35 cellular contexts compared by ENCODE assay signal in genomic region chr19:35863018-35863417, GRCh38. TPM values are rescaled to one million over a fixed set of nuclear protein-coding genes. Genes with fewer than 3 reads are reported as not detected.
"Had no signal": no experiment of that assay in that cellular context is flagged by ENCODE, and none has a peak within 500 bp of the region (broad histone marks: within the 10 kb centered on the region; RNA-seq: fewer than 3 reads in every experiment).

No MANE protein-coding gene starts in this region.

- H3K36me3 Mint-ChIP-seq: mesothelial cell of epicardium had no signal

- H3K9me3 Mint-ChIP-seq: dendritic cell treated with granulocyte-macrophage colony-stimulating factor and Interleukin-4, amounts not matched to agents 40 ng/mL and 50 ng/mL, for 4 days; effector memory CD8-positive, alpha-beta T cell; endodermal cell; mesothelial cell of epicardium had no signal

- ATAC-seq: effector memory CD8-positive, alpha-beta T cell; esophagus mucosa; gastrocnemius medialis; left cardiac atrium; left lung; left ventricle myocardium superior; lower lobe of right lung; mucosa of descending colon had no signal

- DNase-seq: colonic mucosa; cortex of kidney; effector CD8-positive, alpha-beta T cell; effector memory CD8-positive, alpha-beta T cell; erythroblast; esophagus squamous epithelium; foreskin fibroblast; foreskin melanocyte; gastrocnemius medialis; glutamatergic neuron; head of caudate nucleus; heart right ventricle; hippocampal formation; left cardiac atrium; left ventricle myocardium superior; lower lobe of right lung; mesenchymal stem cell; mucosa of descending colon; naive B cell had no signal

- H3K9me3 ChIP-seq: colonic mucosa, esophagus squamous epithelium, gastrocnemius medialis, heart right ventricle, left lung, lower lobe of right lung, mucosa of descending colon had no signal

- H3K4me1 ChIP-seq: colonic mucosa, gastrocnemius medialis, lower lobe of right lung had no signal

- H3K36me3 ChIP-seq: colonic mucosa, esophagus squamous epithelium, gastrocnemius medialis, heart right ventricle, left lung, lower lobe of right lung had no signal

- H3K4me3 ChIP-seq: colonic mucosa, esophagus squamous epithelium, gastrocnemius medialis, heart right ventricle, left lung, lower lobe of right lung, mucosa of descending colon had no signal

- FAIRE-seq: endometrium, islet of Langerhans, keratinocyte had no signal

- H3K27ac Mint-ChIP-seq: dendritic cell treated with granulocyte-macrophage colony-stimulating factor and Interleukin-4, amounts not matched to agents 40 ng/mL and 50 ng/mL, for 4 days; effector memory CD8-positive, alpha-beta T cell; endodermal cell; mesothelial cell of epicardium had no signal

- H3K4me3 Mint-ChIP-seq: dendritic cell treated with granulocyte-macrophage colony-stimulating factor and Interleukin-4, amounts not matched to agents 40 ng/mL and 50 ng/mL, for 4 days; effector memory CD8-positive, alpha-beta T cell; endodermal cell; mesothelial cell of epicardium had no signal

- H3K27ac ChIP-seq: colonic mucosa, epithelial cell of prostate, esophagus squamous epithelium, gastrocnemius medialis, heart right ventricle, left lung, lower lobe of right lung had no signal

RNA-seq across cellular contexts. Expression of gene KIRREL2, which starts 6.3 kb away (rescaled TPM):
- total RNA-seq: dermis microvascular lymphatic vessel endothelial cell, gastrocnemius medialis, glomerular endothelial cell, lung microvascular endothelial cell, mesenteric fat pad, myocyte had no signal
- polyA plus RNA-seq: heart right ventricle, keratinocyte had no signal

RNA-seq across cellular contexts. Expression of gene NPHS1, which starts 10.7 kb away (rescaled TPM):
- total RNA-seq: colonic mucosa, dermis microvascular lymphatic vessel endothelial cell, esophagus mucosa, esophagus squamous epithelium, gastrocnemius medialis, glomerular endothelial cell, left cardiac atrium, left ventricle myocardium superior, lower leg skin, lower lobe of right lung, lung microvascular endothelial cell, mesenteric fat pad, myocyte had no signal
- polyA plus RNA-seq: heart right ventricle, keratinocyte had no signal

RNA-seq across cellular contexts. Expression of gene HCST, which starts 39.3 kb away (rescaled TPM):
- total RNA-seq: glomerular endothelial cell, kidney epithelial cell, myocyte had no signal
